In genomic region chr6:167441653-167442644, GRCh38 we compare ENCODE assay signal across 13 cellular contexts.
DNase-seq lines count a peak whose midpoint lies in the region; ATAC-seq and TF ChIP-seq lines count a peak whose summit lies in the region.
"Had no signal": no experiment of that assay in that cellular context is flagged by ENCODE, and none has a peak within 500 bp of the region (broad histone marks: within the 10 kb centered on the region; RNA-seq: fewer than 3 reads in every experiment).

No MANE protein-coding gene starts in this region.

- no peak overlapping the region for H3K9ac ChIP-seq in SK-N-SH

- peak; percentile 23 for DNase-seq in SK-N-SH
- DNase-seq in WTC11 (ENCODE audit: low spot score) = peak; percentile 71
- peak; percentile 69 for DNase-seq in left kidney (ENCODE audit: low read depth, low spot score)
- DNase-seq in testis = peak; percentile 28
- DNase-seq in midbrain (lab: John Stamatoyannopoulos, UW) = no peak
- DNase-seq: activated naive CD8-positive, alpha-beta T cell treated with anti-CD3 and anti-CD28 coated beads for 36 hours; cortex of kidney; HCEC 1CT; stimulated activated CD8-positive, alpha-beta memory T cell treated with anti-CD3 and anti-CD28 coated beads, Interleukin-4, amount 100 ng/mL, for 48 hours had no signal

- H3K27me3 ChIP-seq in SK-N-SH (ENCODE audit: insufficient read depth) (no peaks in the 10 kb centered on the region), testis (no peaks in the 10 kb centered on the region)
- H3K27me3 ChIP-seq: SJSA1 had no signal

- H3K9me2 ChIP-seq in SK-N-SH = no peaks in the 10 kb centered on the region

- H3K9me3 ChIP-seq in SK-N-SH = 0 out of 2 replicates have a peak, but pooled peaks cover 3% of the 10 kb centered on the region
- H3K9me3 ChIP-seq in testis = no peaks in the 10 kb centered on the region
- H3K9me3 ChIP-seq: SJSA1 had no signal

- no peak overlapping the region for H3K4me2 ChIP-seq in SK-N-SH

- TF ChIP-seq EP300 in SK-N-SH (IDR thresholded peaks at IDR 0.05; ENCODE audit: borderline replicate concordance in 1 of 2, low read depth in 1 of 2, low read length in 1 of 2) = no peak

- H3K36me3 Mint-ChIP-seq in WTC11 = peaks cover 5% of the 10 kb centered on the region; the same call in 1 of the 2 replicates
- H3K36me3 Mint-ChIP-seq: activated naive CD8-positive, alpha-beta T cell treated with anti-CD3 and anti-CD28 coated beads for 36 hours had no signal

- H3K4me3 Mint-ChIP-seq in WTC11 = peak overlapping the region; percentile 38
- H3K4me3 Mint-ChIP-seq: activated naive CD8-positive, alpha-beta T cell treated with anti-CD3 and anti-CD28 coated beads for 36 hours had no signal

- no peaks in the 10 kb centered on the region for H3K79me2 ChIP-seq in SK-N-SH (ENCODE audit: insufficient read depth)

- 38% methylated on average over 19 of the region's 19 CpGs for WGBS in SK-N-SH (ENCODE audit: low lambda C conversion rate)
- 39 to 49% methylated on average over 19 of the region's 19 CpGs for WGBS in testis, 2 donors

- CTCF ChIA-PET in SK-N-SH (lab: Yijun Ruan, JAX) = no interaction called here
- CTCF ChIA-PET in WTC11 (lab: Charles Lee) = interaction anchor here (0.9 kb wide), 1 partner anchor 31 kb away, joined by 4 read pairs; no protein-coding TSS in a partner anchor

- H3K27ac ChIP-seq in SK-N-SH (ENCODE audit: low read depth in 2 of 2, low read length in 1 of 2) (no peak overlapping the region), testis (peak overlapping the region; percentile 11 to 56)
- H3K27ac ChIP-seq: SJSA1 had no signal

- no peak overlapping the region for H2AFZ ChIP-seq in SK-N-SH (ENCODE audit: low read depth)

- H3K27me3 Mint-ChIP-seq in WTC11 (ENCODE audit: low read depth) = no peaks in the 10 kb centered on the region

- TF ChIP-seq POLR2A in testis (IDR thresholded peaks at IDR 0.05) = no peak

- no peaks in the 10 kb centered on the region for H3F3A ChIP-seq in SK-N-SH (replicated peaks; ENCODE audit: insufficient read depth)

- intact Hi-C loops in testis (cut with DNase I; ENCODE audit: low total_unique reads) = no loop called here

- no peaks in the 10 kb centered on the region for H4K20me1 ChIP-seq in SK-N-SH (ENCODE audit: insufficient read depth)

- H3K4me3 ChIP-seq in SK-N-SH (ENCODE audit: low read depth in 2 of 2, low read length in 1 of 2) = no peak overlapping the region
- no peak overlapping the region for H3K4me3 ChIP-seq in testis
- H3K4me3 ChIP-seq: SJSA1 had no signal

- peaks cover 5% of the 10 kb centered on the region for H3K9me3 Mint-ChIP-seq in WTC11
- H3K9me3 Mint-ChIP-seq: activated naive CD8-positive, alpha-beta T cell treated with anti-CD3 and anti-CD28 coated beads for 36 hours had no signal

- no peak for ATAC-seq in SK-N-SH treated with all-trans-retinoic acid at 6 μM for 48 hours
- ATAC-seq in WTC11 = peak; percentile 84
- ATAC-seq in GM18873 (IDR thresholded peaks at IDR 0.05; ENCODE audit: low FRiP score, unreplicated experiment) = no peak
- ATAC-seq in HG02763 (IDR thresholded peaks at IDR 0.05; ENCODE audit: unreplicated experiment) = no peak

- H3K36me3 ChIP-seq in SK-N-SH (replicated peaks in 1 of 2; ENCODE audit: control insufficient read depth in 1 of 2, insufficient read depth in 2 of 2, low read length in 1 of 2) (no peaks in the 10 kb centered on the region), testis (ENCODE audit: low read depth, missing control alignments) (no peaks in the 10 kb centered on the region)
- H3K36me3 ChIP-seq: SJSA1 had no signal

- TF ChIP-seq CTCF in SK-N-SH (IDR thresholded peaks at IDR 0.05) (no peak), WTC11 (IDR thresholded peaks at IDR 0.05) (no peak), testis (IDR thresholded peaks at IDR 0.05) (no peak)

- peak overlapping the region; percentile 98 for H3K27ac Mint-ChIP-seq in WTC11
- H3K27ac Mint-ChIP-seq: activated naive CD8-positive, alpha-beta T cell treated with anti-CD3 and anti-CD28 coated beads for 36 hours had no signal

- H3K4me1 Mint-ChIP-seq in WTC11 = peaks cover 82% of the 10 kb centered on the region
- H3K4me1 Mint-ChIP-seq: activated naive CD8-positive, alpha-beta T cell treated with anti-CD3 and anti-CD28 coated beads for 36 hours had no signal

- POLR2A ChIA-PET in SK-N-SH (lab: Yijun Ruan, JAX) = no interaction called here
- POLR2A ChIA-PET in WTC11 (lab: Charles Lee) = no interaction called here

- TF ChIP-seq RAD21 in SK-N-SH (IDR thresholded peaks at IDR 0.05; ENCODE audit: low read length) = no peak

- H3K4me1 ChIP-seq in SK-N-SH (ENCODE audit: control insufficient read depth in 1 of 2, insufficient read depth in 2 of 2, low read depth in 1 of 2, low read length in 1 of 2) (no peaks in the 10 kb centered on the region; a peak in 1 of 4 replicates), testis (peaks cover 8% of the 10 kb centered on the region)
- H3K4me1 ChIP-seq: SJSA1 had no signal

TF ChIP-seq in SK-N-SH, 30 proteins besides CTCF, POLR2A, EP300 and RAD21 (continues in another document):
- no peak for TF ChIP-seq TEAD4 (IDR thresholded peaks at IDR 0.05; ENCODE audit: borderline replicate concordance, insufficient read depth)
- no peak for TF ChIP-seq POLR2AphosphoS5 (IDR thresholded peaks at IDR 0.05; ENCODE audit: low read depth, low read length)
- TF ChIP-seq RCOR1 (IDR thresholded peaks at IDR 0.05; ENCODE audit: low read length) = no peak
- no peak for TF ChIP-seq SIN3A (IDR thresholded peaks at IDR 0.05; ENCODE audit: borderline replicate concordance, low read depth, low read length)
- TF ChIP-seq IRF3 (IDR thresholded peaks at IDR 0.05; ENCODE audit: low read depth, low read length) = no peak
- no peak for TF ChIP-seq GATA2 (CRISPR knock-in tag; IDR thresholded peaks at IDR 0.05)
- TF ChIP-seq, protein P1, sequence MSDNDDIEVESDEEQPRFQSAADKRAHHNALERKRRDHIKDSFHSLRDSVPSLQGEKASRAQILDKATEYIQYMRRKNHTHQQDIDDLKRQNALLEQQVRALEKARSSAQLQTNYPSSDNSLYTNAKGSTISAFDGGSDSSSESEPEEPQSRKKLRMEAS (IDR thresholded peaks at IDR 0.05; ENCODE audit: low read depth) = no peak

TF ChIP-seq in SK-N-SH treated with all-trans-retinoic acid at 6 μM for 48 hours, 23 proteins besides CTCF, POLR2A, EP300 and RAD21:
- TF ChIP-seq, protein P2, sequence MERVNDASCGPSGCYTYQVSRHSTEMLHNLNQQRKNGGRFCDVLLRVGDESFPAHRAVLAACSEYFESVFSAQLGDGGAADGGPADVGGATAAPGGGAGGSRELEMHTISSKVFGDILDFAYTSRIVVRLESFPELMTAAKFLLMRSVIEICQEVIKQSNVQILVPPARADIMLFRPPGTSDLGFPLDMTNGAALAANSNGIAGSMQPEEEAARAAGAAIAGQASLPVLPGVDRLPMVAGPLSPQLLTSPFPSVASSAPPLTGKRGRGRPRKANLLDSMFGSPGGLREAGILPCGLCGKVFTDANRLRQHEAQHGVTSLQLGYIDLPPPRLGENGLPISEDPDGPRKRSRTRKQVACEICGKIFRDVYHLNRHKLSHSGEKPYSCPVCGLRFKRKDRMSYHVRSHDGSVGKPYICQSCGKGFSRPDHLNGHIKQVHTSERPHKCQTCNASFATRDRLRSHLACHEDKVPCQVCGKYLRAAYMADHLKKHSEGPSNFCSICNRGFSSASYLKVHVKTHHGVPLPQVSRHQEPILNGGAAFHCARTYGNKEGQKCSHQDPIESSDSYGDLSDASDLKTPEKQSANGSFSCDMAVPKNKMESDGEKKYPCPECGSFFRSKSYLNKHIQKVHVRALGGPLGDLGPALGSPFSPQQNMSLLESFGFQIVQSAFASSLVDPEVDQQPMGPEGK (CRISPR knock-in tag; IDR thresholded peaks at IDR 0.05; ENCODE audit: borderline replicate concordance) = no peak
- TF ChIP-seq ZC3H10 (CRISPR knock-in tag; IDR thresholded peaks at IDR 0.05) (no peak), PPARA (CRISPR knock-in tag; IDR thresholded peaks at IDR 0.05; ENCODE audit: borderline replicate concordance) (no peak), RARB (CRISPR knock-in tag; IDR thresholded peaks at IDR 0.05) (no peak), GLIS3 (CRISPR knock-in tag; IDR thresholded peaks at IDR 0.05) (no peak), ZNF70 (CRISPR knock-in tag; IDR thresholded peaks at IDR 0.05) (no peak)
TF ChIP-seq in SK-N-SH treated with all-trans-retinoic acid at 6 μM for 48 hours: peak in this region for 0.

TF ChIP-seq in WTC11, 78 proteins besides CTCF, POLR2A, EP300 and RAD21:
- TF ChIP-seq GABPB1 (CRISPR knock-in tag; IDR thresholded peaks at IDR 0.05) (no peak), TEAD1 (CRISPR knock-in tag; IDR thresholded peaks at IDR 0.05) (peak; percentile 94; the same call in 1 of the 2 replicates), ZNF396 (CRISPR knock-in tag; IDR thresholded peaks at IDR 0.05; ENCODE audit: borderline replicate concordance) (no peak), ZNF423 (CRISPR knock-in tag; IDR thresholded peaks at IDR 0.05) (peak; percentile 32; the same call in 1 of the 2 replicates), TCF7 (CRISPR knock-in tag; IDR thresholded peaks at IDR 0.05; ENCODE audit: low read depth) (no peak), ETV6 (CRISPR knock-in tag; IDR thresholded peaks at IDR 0.05) (no peak)
- TF ChIP-seq, protein P3, sequence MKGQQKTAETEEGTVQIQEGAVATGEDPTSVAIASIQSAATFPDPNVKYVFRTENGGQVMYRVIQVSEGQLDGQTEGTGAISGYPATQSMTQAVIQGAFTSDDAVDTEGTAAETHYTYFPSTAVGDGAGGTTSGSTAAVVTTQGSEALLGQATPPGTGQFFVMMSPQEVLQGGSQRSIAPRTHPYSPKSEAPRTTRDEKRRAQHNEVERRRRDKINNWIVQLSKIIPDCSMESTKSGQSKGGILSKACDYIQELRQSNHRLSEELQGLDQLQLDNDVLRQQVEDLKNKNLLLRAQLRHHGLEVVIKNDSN (CRISPR knock-in tag; IDR thresholded peaks at IDR 0.05) = 0 out of 2 replicates have a peak, but pooled peaks have one; percentile 9
- TF ChIP-seq, protein P1 (CRISPR knock-in tag; IDR thresholded peaks at IDR 0.05) = peak; percentile 17; the same call in 1 of the 2 replicates

Comparison
In these comparisons a context has a peak if more than half of its experiments do, and no peak if none do; other contexts are left out.
1. H3K27ac ChIP-seq: peak in testis (2 of 2); none in SK-N-SH (0 of 2).